13 cellular contexts compared by ENCODE assay signal in the genomic region with DNA sequence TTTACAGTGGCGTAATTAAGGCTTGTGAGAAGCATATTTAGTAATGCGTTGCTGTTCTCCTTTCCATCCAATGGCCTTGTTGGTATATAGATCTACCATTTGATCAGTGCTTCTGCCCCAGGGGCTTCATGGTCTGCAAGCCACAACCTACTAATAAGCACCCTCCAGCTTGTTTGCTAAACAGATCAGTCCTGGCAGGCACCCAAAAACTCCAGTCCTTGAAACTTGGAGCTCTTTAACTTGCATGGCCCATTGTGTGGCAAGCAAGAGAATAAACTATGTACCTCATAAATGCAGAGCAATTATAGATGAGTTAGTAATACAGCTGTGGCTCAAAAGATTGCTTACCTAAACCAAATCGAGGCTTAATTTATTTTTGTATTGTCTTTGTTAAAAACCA.
DNase-seq lines count a peak whose midpoint lies in the region; ATAC-seq and TF ChIP-seq lines count a peak whose summit lies in the region.
"Had no signal": no experiment of that assay in that cellular context is flagged by ENCODE, and none has a peak within 500 bp of the region (broad histone marks: within the 10 kb centered on the region; RNA-seq: fewer than 3 reads in every experiment).

No MANE protein-coding gene starts in this region.

- ATAC-seq in left ventricle myocardium superior, result no peak
- no peak for ATAC-seq in GM21528 (IDR thresholded peaks at IDR 0.05; ENCODE audit: low FRiP score, unreplicated experiment)
- ATAC-seq: left cardiac atrium had no signal

- H3K4me1 ChIP-seq in A673 (ENCODE audit: insufficient read depth, low read length, poor library complexity, severe bottlenecking), result peaks cover 4% of the 10 kb centered on the region
- H3K4me1 ChIP-seq: spleen had no signal

- no peak overlapping the region for H3K4me3 ChIP-seq in A673 (ENCODE audit: low read depth, low read length, poor library complexity, severe bottlenecking)
- H3K4me3 ChIP-seq: spleen had no signal

- CTCF ChIA-PET in A673 (lab: Charles Lee), result no interaction called here

- POLR2A ChIA-PET in A673 (lab: Charles Lee; ENCODE audit: low non-redundant PET), result no interaction called here

- TF ChIP-seq CTCF in A673 (conservative IDR thresholded peaks at IDR 0.05; ENCODE audit: low read depth, low read length), result no peak

- DNase-seq in A673 (ENCODE audit: low spot score) (peak; percentile 51), NCI-H1092 treated with DMSO at 0.1 percent for 48 hours (lab: John Stamatoyannopoulos, UW) (peak; percentile 84), NCI-H69 (lab: John Stamatoyannopoulos, UW) (peak; percentile 98), fibroblast of peridontal ligament (ENCODE audit: extremely low read depth) (peak; percentile 42), left ventricle myocardium superior (no peak), iPS-NIHi7 (ENCODE audit: extremely low spot score) (no peak), KBM-7 (no peak)
- DNase-seq: left cardiac atrium, RPMI8226, spleen had no signal

- in situ Hi-C loops in KBM-7 (cut with MboI; ENCODE audit: low pct_unique_long_range_greater_than_20kb, low sequenced_read_pairs), result no loop called here

- no TSS peak for BruUV-seq in A673 (replicated peaks; lab: Mats Ljungman, UMichigan)

- intact Hi-C loops in A673 (cut with micrococcal nuclease; ENCODE audit: unreplicated experiment), result no loop called here
- intact Hi-C loops in left ventricle myocardium superior (cut with micrococcal nuclease), result no loop called here

- no peaks in the 10 kb centered on the region for H3K9me3 ChIP-seq in A673 (ENCODE audit: low read depth, low read length, poor library complexity, severe bottlenecking)
- H3K9me3 ChIP-seq: neutrophil, spleen had no signal

- H3K36me3 ChIP-seq in A673 (ENCODE audit: insufficient read depth, low read length, poor library complexity, severe bottlenecking), result no peaks in the 10 kb centered on the region
- H3K36me3 ChIP-seq: neutrophil, spleen had no signal

- H3K27me3 ChIP-seq in A673 (replicated peaks; ENCODE audit: insufficient read depth, low read depth, low read length, poor library complexity), result no peaks in the 10 kb centered on the region
- H3K27me3 ChIP-seq: neutrophil, spleen had no signal

- no peak overlapping the region for H3K27ac ChIP-seq in A673 (ENCODE audit: low read depth, low read length, poor library complexity, severe bottlenecking)
- H3K27ac ChIP-seq: neutrophil, spleen, VCaP had no signal

Comparison
In these comparisons a context has a peak if more than half of its experiments do, and no peak if none do; other contexts are left out.
1. DNase-seq: peak in A673 (single experiment), NCI-H1092 treated with DMSO at 0.1 percent for 48 hours (single experiment), NCI-H69 (single experiment) and fibroblast of peridontal ligament (single experiment); none in left ventricle myocardium superior (single experiment), iPS-NIHi7 (single experiment) and KBM-7 (single experiment).